ENCODE assay signal across 1 cellular context in the genomic region with DNA sequence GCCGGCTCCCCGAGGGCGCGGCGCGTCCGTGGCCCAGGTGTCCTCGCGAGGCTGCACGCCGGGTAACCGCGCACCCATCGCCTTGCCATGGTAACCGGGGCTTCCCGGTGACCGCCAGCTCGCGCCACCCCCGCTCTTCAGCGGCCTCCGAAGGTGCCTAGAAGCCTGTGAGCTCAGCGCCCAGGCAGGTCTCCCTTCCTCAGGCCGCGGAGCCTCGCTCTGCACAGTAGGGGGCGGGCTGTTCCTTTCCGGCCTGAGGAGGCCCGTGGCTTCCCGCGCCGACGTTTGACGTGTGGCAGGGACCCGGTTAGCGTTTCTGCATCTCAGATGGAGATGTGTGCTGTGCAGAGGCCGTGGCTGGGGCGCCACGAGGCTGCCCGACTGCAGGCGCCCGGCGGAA.
A peak's percentile ranks its signal among the peaks of the same experiment; 100 is the strongest.
TF ChIP-seq lines count a peak whose summit lies in the region.

No MANE protein-coding gene starts in this region.

TF ChIP-seq in H1, 55 proteins besides CTCF, POLR2A, EP300 and RAD21 (continued from another document):
- TF ChIP-seq RNF2 (IDR thresholded peaks at IDR 0.05; ENCODE audit: borderline replicate concordance, low read depth, low read length, missing control alignments, poor library complexity, severe bottlenecking) = no peak
- no peak for TF ChIP-seq BCL11A (IDR thresholded peaks at IDR 0.05; ENCODE audit: low read depth in 2 of 2, low read length in 2 of 2)
- no peak for TF ChIP-seq HDAC2 (IDR thresholded peaks at IDR 0.05; ENCODE audit: borderline replicate concordance in 1 of 2, low read depth in 2 of 2, low read length in 2 of 2)
- TF ChIP-seq SUZ12 (IDR thresholded peaks at IDR 0.05; ENCODE audit: low read length) = no peak
- TF ChIP-seq KDM4A (IDR thresholded peaks at IDR 0.05; ENCODE audit: low read depth, low read length, severe bottlenecking) = peak; percentile 22
- TF ChIP-seq, protein P1, sequence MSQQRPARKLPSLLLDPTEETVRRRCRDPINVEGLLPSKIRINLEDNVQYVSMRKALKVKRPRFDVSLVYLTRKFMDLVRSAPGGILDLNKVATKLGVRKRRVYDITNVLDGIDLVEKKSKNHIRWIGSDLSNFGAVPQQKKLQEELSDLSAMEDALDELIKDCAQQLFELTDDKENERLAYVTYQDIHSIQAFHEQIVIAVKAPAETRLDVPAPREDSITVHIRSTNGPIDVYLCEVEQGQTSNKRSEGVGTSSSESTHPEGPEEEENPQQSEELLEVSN (IDR thresholded peaks at IDR 0.05) = peak; percentile 50; the same call in 1 of the 2 replicates
- no peak for TF ChIP-seq MAFK (IDR thresholded peaks at IDR 0.05; ENCODE audit: low read depth, low read length)
- no peak for TF ChIP-seq SAP30 (IDR thresholded peaks at IDR 0.05; ENCODE audit: insufficient read depth, insufficient replicate concordance, low read length)
- TF ChIP-seq ASH2L (IDR thresholded peaks at IDR 0.05; ENCODE audit: low read length) = no peak
- no peak for TF ChIP-seq KDM1A (IDR thresholded peaks at IDR 0.05; ENCODE audit: borderline replicate concordance, low read length)
- TF ChIP-seq TBP (IDR thresholded peaks at IDR 0.05; ENCODE audit: low read depth, low read length) = no peak
- 0 out of 2 replicates have a peak, but pooled peaks have one; percentile 24 for TF ChIP-seq CREB1 (IDR thresholded peaks at IDR 0.05)
